In the genomic region with DNA sequence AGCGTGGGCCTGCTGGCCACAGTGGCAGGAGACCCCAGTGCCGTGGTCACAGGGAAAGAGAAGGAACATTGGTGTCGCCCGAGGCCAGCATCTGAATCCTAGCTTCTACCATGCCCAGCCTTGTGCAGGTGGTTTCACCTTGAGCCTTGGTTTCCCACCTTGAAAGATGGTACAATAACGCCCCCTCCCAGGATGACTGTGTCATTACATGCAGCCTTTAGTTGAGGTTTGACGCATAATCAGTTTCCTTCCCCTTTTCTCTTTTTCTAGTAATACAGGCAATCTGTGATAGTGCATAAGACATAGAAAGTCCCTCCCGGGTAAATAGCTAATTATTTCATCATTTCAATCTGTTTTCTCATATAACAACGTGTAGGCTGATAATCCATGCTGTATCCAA, we compare ENCODE assay signal across 1 cellular context.
TF ChIP-seq lines count a peak whose summit lies in the region.

No MANE protein-coding gene starts in this region.

TF ChIP-seq in HepG2, 621 proteins besides CTCF, POLR2A, EP300 and RAD21:
- no peak for TF ChIP-seq ZNF564 (CRISPR knock-in tag; IDR thresholded peaks at IDR 0.05)
- TF ChIP-seq MAFK (conservative IDR thresholded peaks at IDR 0.05 in 1 of 2, IDR thresholded peaks at IDR 0.05 in 1 of 2; ENCODE audit: low read length in 2 of 2): no peak
- no peak for TF ChIP-seq SAFB2 (CRISPR knock-in tag; IDR thresholded peaks at IDR 0.05; ENCODE audit: borderline replicate concordance, low read depth)
- TF ChIP-seq NCOR1 (IDR thresholded peaks at IDR 0.05; ENCODE audit: borderline replicate concordance, low read length): no peak
- TF ChIP-seq ZNF558 (CRISPR knock-in tag; IDR thresholded peaks at IDR 0.05; ENCODE audit: borderline replicate concordance): no peak
- no peak for TF ChIP-seq TRIM22 (IDR thresholded peaks at IDR 0.05)
- no peak for TF ChIP-seq ZNF12 (CRISPR knock-in tag; IDR thresholded peaks at IDR 0.05)
- TF ChIP-seq, protein P1, sequence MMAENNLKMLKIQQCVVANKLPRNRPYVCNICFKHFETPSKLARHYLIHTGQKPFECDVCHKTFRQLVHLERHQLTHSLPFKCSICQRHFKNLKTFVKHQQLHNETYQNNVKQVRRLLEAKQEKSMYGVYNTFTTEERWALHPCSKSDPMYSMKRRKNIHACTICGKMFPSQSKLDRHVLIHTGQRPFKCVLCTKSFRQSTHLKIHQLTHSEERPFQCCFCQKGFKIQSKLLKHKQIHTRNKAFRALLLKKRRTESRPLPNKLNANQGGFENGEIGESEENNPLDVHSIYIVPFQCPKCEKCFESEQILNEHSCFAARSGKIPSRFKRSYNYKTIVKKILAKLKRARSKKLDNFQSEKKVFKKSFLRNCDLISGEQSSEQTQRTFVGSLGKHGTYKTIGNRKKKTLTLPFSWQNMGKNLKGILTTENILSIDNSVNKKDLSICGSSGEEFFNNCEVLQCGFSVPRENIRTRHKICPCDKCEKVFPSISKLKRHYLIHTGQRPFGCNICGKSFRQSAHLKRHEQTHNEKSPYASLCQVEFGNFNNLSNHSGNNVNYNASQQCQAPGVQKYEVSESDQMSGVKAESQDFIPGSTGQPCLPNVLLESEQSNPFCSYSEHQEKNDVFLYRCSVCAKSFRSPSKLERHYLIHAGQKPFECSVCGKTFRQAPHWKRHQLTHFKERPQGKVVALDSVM (CRISPR knock-in tag; IDR thresholded peaks at IDR 0.05): no peak
- no peak for TF ChIP-seq HOXD1 (CRISPR knock-in tag; IDR thresholded peaks at IDR 0.05)
- TF ChIP-seq, protein P2, sequence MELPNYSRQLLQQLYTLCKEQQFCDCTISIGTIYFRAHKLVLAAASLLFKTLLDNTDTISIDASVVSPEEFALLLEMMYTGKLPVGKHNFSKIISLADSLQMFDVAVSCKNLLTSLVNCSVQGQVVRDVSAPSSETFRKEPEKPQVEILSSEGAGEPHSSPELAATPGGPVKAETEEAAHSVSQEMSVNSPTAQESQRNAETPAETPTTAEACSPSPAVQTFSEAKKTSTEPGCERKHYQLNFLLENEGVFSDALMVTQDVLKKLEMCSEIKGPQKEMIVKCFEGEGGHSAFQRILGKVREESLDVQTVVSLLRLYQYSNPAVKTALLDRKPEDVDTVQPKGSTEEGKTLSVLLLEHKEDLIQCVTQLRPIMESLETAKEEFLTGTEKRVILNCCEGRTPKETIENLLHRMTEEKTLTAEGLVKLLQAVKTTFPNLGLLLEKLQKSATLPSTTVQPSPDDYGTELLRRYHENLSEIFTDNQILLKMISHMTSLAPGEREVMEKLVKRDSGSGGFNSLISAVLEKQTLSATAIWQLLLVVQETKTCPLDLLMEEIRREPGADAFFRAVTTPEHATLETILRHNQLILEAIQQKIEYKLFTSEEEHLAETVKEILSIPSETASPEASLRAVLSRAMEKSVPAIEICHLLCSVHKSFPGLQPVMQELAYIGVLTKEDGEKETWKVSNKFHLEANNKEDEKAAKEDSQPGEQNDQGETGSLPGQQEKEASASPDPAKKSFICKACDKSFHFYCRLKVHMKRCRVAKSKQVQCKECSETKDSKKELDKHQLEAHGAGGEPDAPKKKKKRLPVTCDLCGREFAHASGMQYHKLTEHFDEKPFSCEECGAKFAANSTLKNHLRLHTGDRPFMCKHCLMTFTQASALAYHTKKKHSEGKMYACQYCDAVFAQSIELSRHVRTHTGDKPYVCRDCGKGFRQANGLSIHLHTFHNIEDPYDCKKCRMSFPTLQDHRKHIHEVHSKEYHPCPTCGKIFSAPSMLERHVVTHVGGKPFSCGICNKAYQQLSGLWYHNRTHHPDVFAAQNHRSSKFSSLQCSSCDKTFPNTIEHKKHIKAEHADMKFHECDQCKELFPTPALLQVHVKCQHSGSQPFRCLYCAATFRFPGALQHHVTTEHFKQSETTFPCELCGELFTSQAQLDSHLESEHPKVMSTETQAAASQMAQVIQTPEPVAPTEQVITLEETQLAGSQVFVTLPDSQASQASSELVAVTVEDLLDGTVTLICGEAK (IDR thresholded peaks at IDR 0.05): no peak
- TF ChIP-seq, protein P2 (CRISPR knock-in tag; IDR thresholded peaks at IDR 0.05): no peak
- TF ChIP-seq HIVEP1 (CRISPR knock-in tag; IDR thresholded peaks at IDR 0.05): no peak
- TF ChIP-seq, protein P3, sequence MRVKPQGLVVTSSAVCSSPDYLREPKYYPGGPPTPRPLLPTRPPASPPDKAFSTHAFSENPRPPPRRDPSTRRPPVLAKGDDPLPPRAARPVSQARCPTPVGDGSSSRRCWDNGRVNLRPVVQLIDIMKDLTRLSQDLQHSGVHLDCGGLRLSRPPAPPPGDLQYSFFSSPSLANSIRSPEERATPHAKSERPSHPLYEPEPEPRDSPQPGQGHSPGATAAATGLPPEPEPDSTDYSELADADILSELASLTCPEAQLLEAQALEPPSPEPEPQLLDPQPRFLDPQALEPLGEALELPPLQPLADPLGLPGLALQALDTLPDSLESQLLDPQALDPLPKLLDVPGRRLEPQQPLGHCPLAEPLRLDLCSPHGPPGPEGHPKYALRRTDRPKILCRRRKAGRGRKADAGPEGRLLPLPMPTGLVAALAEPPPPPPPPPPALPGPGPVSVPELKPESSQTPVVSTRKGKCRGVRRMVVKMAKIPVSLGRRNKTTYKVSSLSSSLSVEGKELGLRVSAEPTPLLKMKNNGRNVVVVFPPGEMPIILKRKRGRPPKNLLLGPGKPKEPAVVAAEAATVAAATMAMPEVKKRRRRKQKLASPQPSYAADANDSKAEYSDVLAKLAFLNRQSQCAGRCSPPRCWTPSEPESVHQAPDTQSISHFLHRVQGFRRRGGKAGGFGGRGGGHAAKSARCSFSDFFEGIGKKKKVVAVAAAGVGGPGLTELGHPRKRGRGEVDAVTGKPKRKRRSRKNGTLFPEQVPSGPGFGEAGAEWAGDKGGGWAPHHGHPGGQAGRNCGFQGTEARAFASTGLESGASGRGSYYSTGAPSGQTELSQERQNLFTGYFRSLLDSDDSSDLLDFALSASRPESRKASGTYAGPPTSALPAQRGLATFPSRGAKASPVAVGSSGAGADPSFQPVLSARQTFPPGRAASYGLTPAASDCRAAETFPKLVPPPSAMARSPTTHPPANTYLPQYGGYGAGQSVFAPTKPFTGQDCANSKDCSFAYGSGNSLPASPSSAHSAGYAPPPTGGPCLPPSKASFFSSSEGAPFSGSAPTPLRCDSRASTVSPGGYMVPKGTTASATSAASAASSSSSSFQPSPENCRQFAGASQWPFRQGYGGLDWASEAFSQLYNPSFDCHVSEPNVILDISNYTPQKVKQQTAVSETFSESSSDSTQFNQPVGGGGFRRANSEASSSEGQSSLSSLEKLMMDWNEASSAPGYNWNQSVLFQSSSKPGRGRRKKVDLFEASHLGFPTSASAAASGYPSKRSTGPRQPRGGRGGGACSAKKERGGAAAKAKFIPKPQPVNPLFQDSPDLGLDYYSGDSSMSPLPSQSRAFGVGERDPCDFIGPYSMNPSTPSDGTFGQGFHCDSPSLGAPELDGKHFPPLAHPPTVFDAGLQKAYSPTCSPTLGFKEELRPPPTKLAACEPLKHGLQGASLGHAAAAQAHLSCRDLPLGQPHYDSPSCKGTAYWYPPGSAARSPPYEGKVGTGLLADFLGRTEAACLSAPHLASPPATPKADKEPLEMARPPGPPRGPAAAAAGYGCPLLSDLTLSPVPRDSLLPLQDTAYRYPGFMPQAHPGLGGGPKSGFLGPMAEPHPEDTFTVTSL (CRISPR knock-in tag; IDR thresholded peaks at IDR 0.05; ENCODE audit: borderline replicate concordance): no peak
- TF ChIP-seq ZNF737 (CRISPR knock-in tag; IDR thresholded peaks at IDR 0.05; ENCODE audit: borderline replicate concordance): no peak
- TF ChIP-seq ZNF253 (CRISPR knock-in tag; IDR thresholded peaks at IDR 0.05; ENCODE audit: borderline replicate concordance): no peak
- no peak for TF ChIP-seq ZNF776 (CRISPR knock-in tag; IDR thresholded peaks at IDR 0.05)
- no peak for TF ChIP-seq ZBTB43 (CRISPR knock-in tag; conservative IDR thresholded peaks at IDR 0.05)
- TF ChIP-seq ARNT (IDR thresholded peaks at IDR 0.05): no peak
TF ChIP-seq in HepG2: peak in this region for 0.
